In genomic region chr10:103685880-103686669, GRCh38 we compare ENCODE assay signal across 8 cellular contexts.
A peak's percentile ranks its signal among the peaks of the same experiment; 100 is the strongest.
DNase-seq lines count a peak whose midpoint lies in the region; FAIRE-seq and TF ChIP-seq lines count a peak whose summit lies in the region.

No MANE protein-coding gene starts in this region.

- H3K4me3 ChIP-seq in WI38 (ENCODE audit: low read depth, low read length), result no peak overlapping the region
- H3K4me3 ChIP-seq in kidney (ENCODE audit: low read length in 2 of 2), result no peak overlapping the region

- no peak overlapping the region for H3K27ac ChIP-seq in kidney (ENCODE audit: low read depth in 2 of 2, low read length in 2 of 2)

- H3K9ac ChIP-seq in kidney (ENCODE audit: low read length in 2 of 2), result no peak overlapping the region

- FAIRE-seq in kidney (lab: Jason Lieb, UNC), result no peak

- no peaks in the 10 kb centered on the region for H3K9me3 ChIP-seq in kidney (ENCODE audit: control insufficient read depth in 1 of 2, low read length in 2 of 2)

- in situ Hi-C loops in T47D (cut with HindIII; ENCODE audit: low pct_unique_long_range_greater_than_20kb, low sequenced_read_pairs), result no loop called here

- DNase-seq in GM04503 (ENCODE audit: low read depth) (peak; percentile 75), HCEC 1CT (peak; percentile 55), NCI-H128 (lab: John Stamatoyannopoulos, UW; ENCODE audit: unreplicated experiment) (peak; percentile 16), T47D (ENCODE audit: low read depth in 1 of 2, low spot score in 1 of 2) (peak; percentile 38 to 58), kidney (peak; percentile 88), cortex of kidney (lab: John Stamatoyannopoulos, UW) (no peak)
- DNase-seq in stimulated activated CD4-positive, alpha-beta T cell treated with anti-CD3 and anti-CD28 coated beads, Interleukin-1b, Interleukin-23, amount 100 ng/mL, for 4 hours (ENCODE audit: low read depth in 2 of 2), result peak; percentile 66 to 67

- H3K36me3 ChIP-seq in kidney (ENCODE audit: control insufficient read depth in 1 of 2, insufficient read depth in 2 of 2, low read length in 2 of 2), result no peaks in the 10 kb centered on the region

- peak; percentile 97 for TF ChIP-seq CTCF in WI38 (IDR thresholded peaks at IDR 0.05; ENCODE audit: low read depth, low read length)
- peak; percentile 96 for TF ChIP-seq CTCF in kidney (IDR thresholded peaks at IDR 0.05; ENCODE audit: borderline replicate concordance, extremely low read depth, insufficient read depth)

- H3K4me1 ChIP-seq in kidney (ENCODE audit: control insufficient read depth in 1 of 2, insufficient read depth in 1 of 2, low read depth in 1 of 2, low read length in 2 of 2), result peaks cover 0 to 6% of the 10 kb centered on the region in 2 donors

- intact Hi-C loops in kidney (cut with DNase I), result loop anchor here (5.0 kb wide), 1 partner anchor 84 kb away; no protein-coding TSS in a partner anchor
